ENCODE assay signal across 2 cellular contexts in the genomic region with DNA sequence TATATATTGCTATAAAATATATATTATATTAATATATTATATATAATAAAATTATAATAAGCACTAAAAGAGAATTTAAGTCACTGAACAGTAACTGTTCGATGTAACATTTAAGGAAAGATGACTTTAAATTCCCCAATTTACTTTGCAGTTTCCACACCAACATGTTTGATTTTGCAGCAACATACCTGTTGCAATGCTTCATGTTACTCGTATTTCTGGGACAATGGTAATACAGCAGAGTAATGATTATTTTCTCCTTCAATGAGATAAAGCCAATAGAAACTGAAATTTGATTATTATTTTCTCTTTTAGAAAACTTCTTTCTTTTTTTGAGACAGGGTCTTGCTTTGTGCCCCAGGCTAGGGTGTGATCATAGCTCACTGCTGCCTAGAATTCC.
TF ChIP-seq lines count a peak whose summit lies in the region.

No MANE protein-coding gene starts in this region.

TF ChIP-seq in GM23338, 12 proteins besides CTCF, POLR2A, EP300 and RAD21 (continued from another document and continues in another):
- TF ChIP-seq, protein P1, sequence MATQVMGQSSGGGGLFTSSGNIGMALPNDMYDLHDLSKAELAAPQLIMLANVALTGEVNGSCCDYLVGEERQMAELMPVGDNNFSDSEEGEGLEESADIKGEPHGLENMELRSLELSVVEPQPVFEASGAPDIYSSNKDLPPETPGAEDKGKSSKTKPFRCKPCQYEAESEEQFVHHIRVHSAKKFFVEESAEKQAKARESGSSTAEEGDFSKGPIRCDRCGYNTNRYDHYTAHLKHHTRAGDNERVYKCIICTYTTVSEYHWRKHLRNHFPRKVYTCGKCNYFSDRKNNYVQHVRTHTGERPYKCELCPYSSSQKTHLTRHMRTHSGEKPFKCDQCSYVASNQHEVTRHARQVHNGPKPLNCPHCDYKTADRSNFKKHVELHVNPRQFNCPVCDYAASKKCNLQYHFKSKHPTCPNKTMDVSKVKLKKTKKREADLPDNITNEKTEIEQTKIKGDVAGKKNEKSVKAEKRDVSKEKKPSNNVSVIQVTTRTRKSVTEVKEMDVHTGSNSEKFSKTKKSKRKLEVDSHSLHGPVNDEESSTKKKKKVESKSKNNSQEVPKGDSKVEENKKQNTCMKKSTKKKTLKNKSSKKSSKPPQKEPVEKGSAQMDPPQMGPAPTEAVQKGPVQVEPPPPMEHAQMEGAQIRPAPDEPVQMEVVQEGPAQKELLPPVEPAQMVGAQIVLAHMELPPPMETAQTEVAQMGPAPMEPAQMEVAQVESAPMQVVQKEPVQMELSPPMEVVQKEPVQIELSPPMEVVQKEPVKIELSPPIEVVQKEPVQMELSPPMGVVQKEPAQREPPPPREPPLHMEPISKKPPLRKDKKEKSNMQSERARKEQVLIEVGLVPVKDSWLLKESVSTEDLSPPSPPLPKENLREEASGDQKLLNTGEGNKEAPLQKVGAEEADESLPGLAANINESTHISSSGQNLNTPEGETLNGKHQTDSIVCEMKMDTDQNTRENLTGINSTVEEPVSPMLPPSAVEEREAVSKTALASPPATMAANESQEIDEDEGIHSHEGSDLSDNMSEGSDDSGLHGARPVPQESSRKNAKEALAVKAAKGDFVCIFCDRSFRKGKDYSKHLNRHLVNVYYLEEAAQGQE (IDR thresholded peaks at IDR 0.05; ENCODE audit: unreplicated experiment) = no peak
- TF ChIP-seq JUNB (IDR thresholded peaks at IDR 0.05; ENCODE audit: unreplicated experiment) = no peak
- no peak for TF ChIP-seq NANOG (IDR thresholded peaks at IDR 0.05; ENCODE audit: borderline replicate concordance)
- TF ChIP-seq, protein P2, sequence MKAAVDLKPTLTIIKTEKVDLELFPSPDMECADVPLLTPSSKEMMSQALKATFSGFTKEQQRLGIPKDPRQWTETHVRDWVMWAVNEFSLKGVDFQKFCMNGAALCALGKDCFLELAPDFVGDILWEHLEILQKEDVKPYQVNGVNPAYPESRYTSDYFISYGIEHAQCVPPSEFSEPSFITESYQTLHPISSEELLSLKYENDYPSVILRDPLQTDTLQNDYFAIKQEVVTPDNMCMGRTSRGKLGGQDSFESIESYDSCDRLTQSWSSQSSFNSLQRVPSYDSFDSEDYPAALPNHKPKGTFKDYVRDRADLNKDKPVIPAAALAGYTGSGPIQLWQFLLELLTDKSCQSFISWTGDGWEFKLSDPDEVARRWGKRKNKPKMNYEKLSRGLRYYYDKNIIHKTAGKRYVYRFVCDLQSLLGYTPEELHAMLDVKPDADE (IDR thresholded peaks at IDR 0.05) = no peak
- TF ChIP-seq, protein P3, sequence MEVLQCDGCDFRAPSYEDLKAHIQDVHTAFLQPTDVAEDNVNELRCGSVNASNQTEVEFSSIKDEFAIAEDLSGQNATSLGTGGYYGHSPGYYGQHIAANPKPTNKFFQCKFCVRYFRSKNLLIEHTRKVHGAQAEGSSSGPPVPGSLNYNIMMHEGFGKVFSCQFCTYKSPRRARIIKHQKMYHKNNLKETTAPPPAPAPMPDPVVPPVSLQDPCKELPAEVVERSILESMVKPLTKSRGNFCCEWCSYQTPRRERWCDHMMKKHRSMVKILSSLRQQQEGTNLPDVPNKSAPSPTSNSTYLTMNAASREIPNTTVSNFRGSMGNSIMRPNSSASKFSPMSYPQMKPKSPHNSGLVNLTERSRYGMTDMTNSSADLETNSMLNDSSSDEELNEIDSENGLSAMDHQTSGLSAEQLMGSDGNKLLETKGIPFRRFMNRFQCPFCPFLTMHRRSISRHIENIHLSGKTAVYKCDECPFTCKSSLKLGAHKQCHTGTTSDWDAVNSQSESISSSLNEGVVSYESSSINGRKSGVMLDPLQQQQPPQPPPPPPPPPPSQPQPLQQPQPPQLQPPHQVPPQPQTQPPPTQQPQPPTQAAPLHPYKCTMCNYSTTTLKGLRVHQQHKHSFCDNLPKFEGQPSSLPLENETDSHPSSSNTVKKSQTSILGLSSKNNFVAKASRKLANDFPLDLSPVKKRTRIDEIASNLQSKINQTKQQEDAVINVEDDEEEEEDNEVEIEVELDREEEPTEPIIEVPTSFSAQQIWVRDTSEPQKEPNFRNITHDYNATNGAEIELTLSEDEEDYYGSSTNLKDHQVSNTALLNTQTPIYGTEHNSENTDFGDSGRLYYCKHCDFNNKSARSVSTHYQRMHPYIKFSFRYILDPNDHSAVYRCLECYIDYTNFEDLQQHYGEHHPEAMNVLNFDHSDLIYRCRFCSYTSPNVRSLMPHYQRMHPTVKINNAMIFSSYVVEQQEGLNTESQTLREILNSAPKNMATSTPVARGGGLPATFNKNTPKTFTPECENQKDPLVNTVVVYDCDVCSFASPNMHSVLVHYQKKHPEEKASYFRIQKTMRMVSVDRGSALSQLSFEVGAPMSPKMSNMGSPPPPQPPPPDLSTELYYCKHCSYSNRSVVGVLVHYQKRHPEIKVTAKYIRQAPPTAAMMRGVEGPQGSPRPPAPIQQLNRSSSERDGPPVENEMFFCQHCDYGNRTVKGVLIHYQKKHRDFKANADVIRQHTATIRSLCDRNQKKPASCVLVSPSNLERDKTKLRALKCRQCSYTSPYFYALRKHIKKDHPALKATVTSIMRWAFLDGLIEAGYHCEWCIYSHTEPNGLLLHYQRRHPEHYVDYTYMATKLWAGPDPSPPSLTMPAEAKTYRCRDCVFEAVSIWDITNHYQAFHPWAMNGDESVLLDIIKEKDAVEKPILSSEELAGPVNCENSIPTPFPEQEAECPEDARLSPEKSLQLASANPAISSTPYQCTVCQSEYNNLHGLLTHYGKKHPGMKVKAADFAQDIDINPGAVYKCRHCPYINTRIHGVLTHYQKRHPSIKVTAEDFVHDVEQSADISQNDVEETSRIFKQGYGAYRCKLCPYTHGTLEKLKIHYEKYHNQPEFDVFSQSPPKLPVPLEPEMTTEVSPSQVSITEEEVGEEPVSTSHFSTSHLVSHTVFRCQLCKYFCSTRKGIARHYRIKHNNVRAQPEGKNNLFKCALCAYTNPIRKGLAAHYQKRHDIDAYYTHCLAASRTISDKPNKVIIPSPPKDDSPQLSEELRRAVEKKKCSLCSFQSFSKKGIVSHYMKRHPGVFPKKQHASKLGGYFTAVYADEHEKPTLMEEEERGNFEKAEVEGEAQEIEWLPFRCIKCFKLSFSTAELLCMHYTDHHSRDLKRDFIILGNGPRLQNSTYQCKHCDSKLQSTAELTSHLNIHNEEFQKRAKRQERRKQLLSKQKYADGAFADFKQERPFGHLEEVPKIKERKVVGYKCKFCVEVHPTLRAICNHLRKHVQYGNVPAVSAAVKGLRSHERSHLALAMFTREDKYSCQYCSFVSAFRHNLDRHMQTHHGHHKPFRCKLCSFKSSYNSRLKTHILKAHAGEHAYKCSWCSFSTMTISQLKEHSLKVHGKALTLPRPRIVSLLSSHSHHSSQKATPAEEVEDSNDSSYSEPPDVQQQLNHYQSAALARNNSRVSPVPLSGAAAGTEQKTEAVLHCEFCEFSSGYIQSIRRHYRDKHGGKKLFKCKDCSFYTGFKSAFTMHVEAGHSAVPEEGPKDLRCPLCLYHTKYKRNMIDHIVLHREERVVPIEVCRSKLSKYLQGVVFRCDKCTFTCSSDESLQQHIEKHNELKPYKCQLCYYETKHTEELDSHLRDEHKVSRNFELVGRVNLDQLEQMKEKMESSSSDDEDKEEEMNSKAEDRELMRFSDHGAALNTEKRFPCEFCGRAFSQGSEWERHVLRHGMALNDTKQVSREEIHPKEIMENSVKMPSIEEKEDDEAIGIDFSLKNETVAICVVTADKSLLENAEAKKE (CRISPR knock-in tag; IDR thresholded peaks at IDR 0.05) = no peak
- no peak for TF ChIP-seq CREB1 (CRISPR knock-in tag; IDR thresholded peaks at IDR 0.05; ENCODE audit: low read depth)
- TF ChIP-seq EZH2 (IDR thresholded peaks at IDR 0.05; ENCODE audit: low read depth, unreplicated experiment) = no peak
- TF ChIP-seq EZH2phosphoT487 (IDR thresholded peaks at IDR 0.05; ENCODE audit: unreplicated experiment) = no peak
- TF ChIP-seq ZNF331 (CRISPR knock-in tag; IDR thresholded peaks at IDR 0.05; ENCODE audit: low read depth) = no peak
- TF ChIP-seq ZNF114 (CRISPR knock-in tag; IDR thresholded peaks at IDR 0.05) = no peak

TF ChIP-seq in HEK293, 187 proteins besides CTCF, POLR2A, EP300 and RAD21 (continued from another document):
- TF ChIP-seq, protein P4, sequence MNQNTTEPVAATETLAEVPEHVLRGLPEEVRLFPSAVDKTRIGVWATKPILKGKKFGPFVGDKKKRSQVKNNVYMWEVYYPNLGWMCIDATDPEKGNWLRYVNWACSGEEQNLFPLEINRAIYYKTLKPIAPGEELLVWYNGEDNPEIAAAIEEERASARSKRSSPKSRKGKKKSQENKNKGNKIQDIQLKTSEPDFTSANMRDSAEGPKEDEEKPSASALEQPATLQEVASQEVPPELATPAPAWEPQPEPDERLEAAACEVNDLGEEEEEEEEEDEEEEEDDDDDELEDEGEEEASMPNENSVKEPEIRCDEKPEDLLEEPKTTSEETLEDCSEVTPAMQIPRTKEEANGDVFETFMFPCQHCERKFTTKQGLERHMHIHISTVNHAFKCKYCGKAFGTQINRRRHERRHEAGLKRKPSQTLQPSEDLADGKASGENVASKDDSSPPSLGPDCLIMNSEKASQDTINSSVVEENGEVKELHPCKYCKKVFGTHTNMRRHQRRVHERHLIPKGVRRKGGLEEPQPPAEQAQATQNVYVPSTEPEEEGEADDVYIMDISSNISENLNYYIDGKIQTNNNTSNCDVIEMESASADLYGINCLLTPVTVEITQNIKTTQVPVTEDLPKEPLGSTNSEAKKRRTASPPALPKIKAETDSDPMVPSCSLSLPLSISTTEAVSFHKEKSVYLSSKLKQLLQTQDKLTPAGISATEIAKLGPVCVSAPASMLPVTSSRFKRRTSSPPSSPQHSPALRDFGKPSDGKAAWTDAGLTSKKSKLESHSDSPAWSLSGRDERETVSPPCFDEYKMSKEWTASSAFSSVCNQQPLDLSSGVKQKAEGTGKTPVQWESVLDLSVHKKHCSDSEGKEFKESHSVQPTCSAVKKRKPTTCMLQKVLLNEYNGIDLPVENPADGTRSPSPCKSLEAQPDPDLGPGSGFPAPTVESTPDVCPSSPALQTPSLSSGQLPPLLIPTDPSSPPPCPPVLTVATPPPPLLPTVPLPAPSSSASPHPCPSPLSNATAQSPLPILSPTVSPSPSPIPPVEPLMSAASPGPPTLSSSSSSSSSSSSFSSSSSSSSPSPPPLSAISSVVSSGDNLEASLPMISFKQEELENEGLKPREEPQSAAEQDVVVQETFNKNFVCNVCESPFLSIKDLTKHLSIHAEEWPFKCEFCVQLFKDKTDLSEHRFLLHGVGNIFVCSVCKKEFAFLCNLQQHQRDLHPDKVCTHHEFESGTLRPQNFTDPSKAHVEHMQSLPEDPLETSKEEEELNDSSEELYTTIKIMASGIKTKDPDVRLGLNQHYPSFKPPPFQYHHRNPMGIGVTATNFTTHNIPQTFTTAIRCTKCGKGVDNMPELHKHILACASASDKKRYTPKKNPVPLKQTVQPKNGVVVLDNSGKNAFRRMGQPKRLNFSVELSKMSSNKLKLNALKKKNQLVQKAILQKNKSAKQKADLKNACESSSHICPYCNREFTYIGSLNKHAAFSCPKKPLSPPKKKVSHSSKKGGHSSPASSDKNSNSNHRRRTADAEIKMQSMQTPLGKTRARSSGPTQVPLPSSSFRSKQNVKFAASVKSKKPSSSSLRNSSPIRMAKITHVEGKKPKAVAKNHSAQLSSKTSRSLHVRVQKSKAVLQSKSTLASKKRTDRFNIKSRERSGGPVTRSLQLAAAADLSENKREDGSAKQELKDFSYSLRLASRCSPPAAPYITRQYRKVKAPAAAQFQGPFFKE (tag by site-specific recombination; IDR thresholded peaks at IDR 0.05; ENCODE audit: borderline replicate concordance) = no peak
- TF ChIP-seq, protein P5, sequence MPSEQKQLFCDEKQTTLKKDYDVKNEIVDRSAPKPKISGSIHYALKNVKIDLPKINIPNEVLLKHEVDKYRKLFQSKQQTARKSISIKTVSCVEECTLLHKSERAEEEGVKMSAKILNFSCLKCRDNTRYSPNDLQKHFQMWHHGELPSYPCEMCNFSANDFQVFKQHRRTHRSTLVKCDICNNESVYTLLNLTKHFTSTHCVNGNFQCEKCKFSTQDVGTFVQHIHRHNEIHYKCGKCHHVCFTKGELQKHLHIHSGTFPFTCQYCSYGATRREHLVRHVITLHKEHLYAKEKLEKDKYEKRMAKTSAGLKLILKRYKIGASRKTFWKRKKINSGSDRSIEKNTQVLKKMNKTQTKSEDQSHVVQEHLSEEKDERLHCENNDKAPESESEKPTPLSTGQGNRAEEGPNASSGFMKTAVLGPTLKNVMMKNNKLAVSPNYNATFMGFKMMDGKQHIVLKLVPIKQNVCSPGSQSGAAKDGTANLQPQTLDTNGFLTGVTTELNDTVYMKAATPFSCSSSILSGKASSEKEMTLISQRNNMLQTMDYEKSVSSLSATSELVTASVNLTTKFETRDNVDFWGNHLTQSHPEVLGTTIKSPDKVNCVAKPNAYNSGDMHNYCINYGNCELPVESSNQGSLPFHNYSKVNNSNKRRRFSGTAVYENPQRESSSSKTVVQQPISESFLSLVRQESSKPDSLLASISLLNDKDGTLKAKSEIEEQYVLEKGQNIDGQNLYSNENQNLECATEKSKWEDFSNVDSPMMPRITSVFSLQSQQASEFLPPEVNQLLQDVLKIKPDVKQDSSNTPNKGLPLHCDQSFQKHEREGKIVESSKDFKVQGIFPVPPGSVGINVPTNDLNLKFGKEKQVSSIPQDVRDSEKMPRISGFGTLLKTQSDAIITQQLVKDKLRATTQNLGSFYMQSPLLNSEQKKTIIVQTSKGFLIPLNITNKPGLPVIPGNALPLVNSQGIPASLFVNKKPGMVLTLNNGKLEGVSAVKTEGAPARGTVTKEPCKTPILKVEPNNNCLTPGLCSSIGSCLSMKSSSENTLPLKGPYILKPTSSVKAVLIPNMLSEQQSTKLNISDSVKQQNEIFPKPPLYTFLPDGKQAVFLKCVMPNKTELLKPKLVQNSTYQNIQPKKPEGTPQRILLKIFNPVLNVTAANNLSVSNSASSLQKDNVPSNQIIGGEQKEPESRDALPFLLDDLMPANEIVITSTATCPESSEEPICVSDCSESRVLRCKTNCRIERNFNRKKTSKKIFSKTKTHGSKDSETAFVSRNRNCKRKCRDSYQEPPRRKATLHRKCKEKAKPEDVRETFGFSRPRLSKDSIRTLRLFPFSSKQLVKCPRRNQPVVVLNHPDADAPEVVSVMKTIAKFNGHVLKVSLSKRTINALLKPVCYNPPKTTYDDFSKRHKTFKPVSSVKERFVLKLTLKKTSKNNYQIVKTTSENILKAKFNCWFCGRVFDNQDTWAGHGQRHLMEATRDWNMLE (tag by site-specific recombination; conservative IDR thresholded peaks at IDR 0.05; ENCODE audit: low read depth) = no peak
- TF ChIP-seq IKZF3 (tag by site-specific recombination; IDR thresholded peaks at IDR 0.05) = no peak
- peak; percentile 73 for TF ChIP-seq SCRT2 (tag by site-specific recombination; IDR thresholded peaks at IDR 0.05)
- no peak for TF ChIP-seq ZNF274 (IDR thresholded peaks at IDR 0.05; ENCODE audit: low read length)
- TF ChIP-seq ZNF274 (tag by site-specific recombination; IDR thresholded peaks at IDR 0.05; ENCODE audit: borderline replicate concordance) = no peak
- TF ChIP-seq ZNF624 (tag by site-specific recombination; IDR thresholded peaks at IDR 0.05) = no peak
- TF ChIP-seq SCRT1 (tag by site-specific recombination; IDR thresholded peaks at IDR 0.05; ENCODE audit: borderline replicate concordance) = peak; percentile 67; the same call in 1 of the 2 replicates
TF ChIP-seq in HEK293: peak in this region for 2.
